ENCODE assay signal across 29 cellular contexts in genomic region chr7:136140469-136140868, GRCh38.
"Had no signal": no experiment of that assay in that cellular context is flagged by ENCODE, and none has a peak within 500 bp of the region (broad histone marks: within the 10 kb centered on the region; RNA-seq: fewer than 3 reads in every experiment).

No MANE protein-coding gene starts in this region.

- DNase-seq: stimulated activated CD4-positive, alpha-beta T cell treated with anti-CD3 and anti-CD28 coated beads, Interleukin-2, amount 100 ng/mL, for 48 hours; stimulated activated CD4-positive, alpha-beta T cell treated with anti-CD3 and anti-CD28 coated beads, Interleukin-4, amount 100 ng/mL, for 1 hour; stimulated activated CD4-positive, alpha-beta T cell treated with anti-CD3 and anti-CD28 coated beads, Interleukin-4, amount 100 ng/mL, for 24 hours; stimulated activated CD4-positive, alpha-beta T cell treated with anti-CD3 and anti-CD28 coated beads, Interleukin-4, amount 100 ng/mL, for 4 hours; stimulated activated CD8-positive, alpha-beta memory T cell treated with anti-CD3 and anti-CD28 coated beads, Interleukin-4, amount 100 ng/mL, for 48 hours; stimulated activated naive B cell treated with anti-CD40 and anti-IgM and Interleukin-4, amounts not matched to agents 10 μg/mL and 1 μg/mL and 100 μg/mL, for 72 hours; stimulated activated naive CD4-positive, alpha-beta T cell; stimulated activated naive CD4-positive, alpha-beta T cell treated with Interleukin-2 at 50 U/mL for 16 hours; stimulated activated naive CD8-positive, alpha-beta T cell treated with anti-CD3 and anti-CD28 coated beads, Interleukin-15, amount 100 ng/mL, for 72 hours; stimulated activated naive CD8-positive, alpha-beta T cell treated with anti-CD3 and anti-CD28 coated beads, Interleukin-15, Interleukin-2, amounts not matched to agents 100 U/mL and 50 U/mL, for 24 hours; stomach; substantia nigra; testis; thyroid gland; tibial artery; transverse colon; trophoblast cell; upper lobe of left lung; upper lobe of right lung; uterus had no signal

- H3K9me3 ChIP-seq: stomach, suprapubic skin, testis, thoracic aorta, thyroid gland, tibial artery, tibial nerve, transverse colon, upper lobe of left lung, upper lobe of right lung, uterus, vagina had no signal

- FAIRE-seq: urothelium cell line had no signal

- H3K36me3 ChIP-seq: stomach, suprapubic skin, thoracic aorta, thyroid gland, tibial artery, tibial nerve, transverse colon, upper lobe of left lung, upper lobe of right lung, uterus, vagina had no signal

- H3K27me3 ChIP-seq: stomach, suprapubic skin, testis, thyroid gland, tibial artery, transverse colon, upper lobe of left lung, upper lobe of right lung, uterus, vagina had no signal

- H3K9me3 Mint-ChIP-seq: stimulated activated effector memory CD8-positive, alpha-beta T cell treated with anti-CD3 and anti-CD28 coated beads, Interleukin-12 subunit alpha, Interleukin-12 subunit beta, amount 100 ng/mL, for 72 hours; stimulated activated memory B cell treated with anti-CD40 and anti-IgM and Interleukin-4, amounts not matched to agents 10 μg/mL and 1 μg/mL and 100 μg/mL, for 72 hours; stimulated activated naive B cell treated with anti-CD40 and anti-IgM and Interleukin-4, amounts not matched to agents 10 μg/mL and 1 μg/mL and 100 μg/mL, for 72 hours; stimulated activated naive CD8-positive, alpha-beta T cell treated with anti-CD3 and anti-CD28 coated beads, Interleukin-15, amount 100 ng/mL, for 72 hours; stimulated activated naive CD8-positive, alpha-beta T cell treated with anti-CD3 and anti-CD28 coated beads, Interleukin-15, Interleukin-2, amounts not matched to agents 100 ng/mL and 50 ng/mL, for 24 hours; type B pancreatic cell had no signal

- H3K27ac Mint-ChIP-seq: stimulated activated effector memory CD8-positive, alpha-beta T cell treated with anti-CD3 and anti-CD28 coated beads, Interleukin-12 subunit alpha, Interleukin-12 subunit beta, amount 100 ng/mL, for 72 hours; stimulated activated memory B cell treated with anti-CD40 and anti-IgM and Interleukin-4, amounts not matched to agents 10 μg/mL and 1 μg/mL and 100 μg/mL, for 72 hours; stimulated activated naive B cell treated with anti-CD40 and anti-IgM and Interleukin-4, amounts not matched to agents 10 μg/mL and 1 μg/mL and 100 μg/mL, for 72 hours; stimulated activated naive CD8-positive, alpha-beta T cell treated with anti-CD3 and anti-CD28 coated beads, Interleukin-15, amount 100 ng/mL, for 72 hours; stimulated activated naive CD8-positive, alpha-beta T cell treated with anti-CD3 and anti-CD28 coated beads, Interleukin-15, Interleukin-2, amounts not matched to agents 100 ng/mL and 50 ng/mL, for 24 hours; type B pancreatic cell had no signal

- H3K27ac ChIP-seq: stomach, suprapubic skin, testis, thoracic aorta, thyroid gland, tibial artery, tibial nerve, upper lobe of left lung, upper lobe of right lung, uterus, vagina had no signal

- H3K4me3 Mint-ChIP-seq: stimulated activated effector memory CD8-positive, alpha-beta T cell treated with anti-CD3 and anti-CD28 coated beads, Interleukin-12 subunit alpha, Interleukin-12 subunit beta, amount 100 ng/mL, for 72 hours; stimulated activated memory B cell treated with anti-CD40 and anti-IgM and Interleukin-4, amounts not matched to agents 10 μg/mL and 1 μg/mL and 100 μg/mL, for 72 hours; stimulated activated naive B cell treated with anti-CD40 and anti-IgM and Interleukin-4, amounts not matched to agents 10 μg/mL and 1 μg/mL and 100 μg/mL, for 72 hours; stimulated activated naive CD8-positive, alpha-beta T cell treated with anti-CD3 and anti-CD28 coated beads, Interleukin-15, amount 100 ng/mL, for 72 hours; stimulated activated naive CD8-positive, alpha-beta T cell treated with anti-CD3 and anti-CD28 coated beads, Interleukin-15, Interleukin-2, amounts not matched to agents 100 ng/mL and 50 ng/mL, for 24 hours; type B pancreatic cell had no signal

- H3K4me3 ChIP-seq: stomach, suprapubic skin, testis, thoracic aorta, thyroid gland, tibial artery, tibial nerve, transverse colon, upper lobe of left lung, upper lobe of right lung, uterus, vagina had no signal

- H3K4me1 Mint-ChIP-seq: stimulated activated effector memory CD8-positive, alpha-beta T cell treated with anti-CD3 and anti-CD28 coated beads, Interleukin-12 subunit alpha, Interleukin-12 subunit beta, amount 100 ng/mL, for 72 hours; stimulated activated memory B cell treated with anti-CD40 and anti-IgM and Interleukin-4, amounts not matched to agents 10 μg/mL and 1 μg/mL and 100 μg/mL, for 72 hours; stimulated activated naive B cell treated with anti-CD40 and anti-IgM and Interleukin-4, amounts not matched to agents 10 μg/mL and 1 μg/mL and 100 μg/mL, for 72 hours; stimulated activated naive CD8-positive, alpha-beta T cell treated with anti-CD3 and anti-CD28 coated beads, Interleukin-15, amount 100 ng/mL, for 72 hours had no signal

- ATAC-seq: stimulated activated effector memory CD8-positive, alpha-beta T cell treated with anti-CD3 and anti-CD28 coated beads, Interleukin-12 subunit alpha, Interleukin-12 subunit beta, amount 100 ng/mL, for 72 hours; stimulated activated memory B cell treated with anti-CD40 and anti-IgM and Interleukin-4, amounts not matched to agents 10 μg/mL and 1 μg/mL and 100 μg/mL, for 72 hours; stimulated activated naive B cell treated with anti-CD40 and anti-IgM and Interleukin-4, amounts not matched to agents 10 μg/mL and 1 μg/mL and 100 μg/mL, for 72 hours; stimulated activated naive CD8-positive, alpha-beta T cell treated with anti-CD3 and anti-CD28 coated beads, Interleukin-15, amount 100 ng/mL, for 72 hours; stimulated activated naive CD8-positive, alpha-beta T cell treated with anti-CD3 and anti-CD28 coated beads, Interleukin-15, Interleukin-2, amounts not matched to agents 100 U/mL and 50 U/mL, for 24 hours; upper lobe of right lung had no signal

- H3K4me1 ChIP-seq: suprapubic skin, testis, tibial artery, tibial nerve, transverse colon, upper lobe of left lung, upper lobe of right lung, uterus, vagina had no signal

- H3K36me3 Mint-ChIP-seq: stimulated activated effector memory CD8-positive, alpha-beta T cell treated with anti-CD3 and anti-CD28 coated beads, Interleukin-12 subunit alpha, Interleukin-12 subunit beta, amount 100 ng/mL, for 72 hours; stimulated activated memory B cell treated with anti-CD40 and anti-IgM and Interleukin-4, amounts not matched to agents 10 μg/mL and 1 μg/mL and 100 μg/mL, for 72 hours; stimulated activated naive B cell treated with anti-CD40 and anti-IgM and Interleukin-4, amounts not matched to agents 10 μg/mL and 1 μg/mL and 100 μg/mL, for 72 hours; type B pancreatic cell had no signal

- H3K27me3 Mint-ChIP-seq: stimulated activated memory B cell treated with anti-CD40 and anti-IgM and Interleukin-4, amounts not matched to agents 10 μg/mL and 1 μg/mL and 100 μg/mL, for 72 hours; stimulated activated naive B cell treated with anti-CD40 and anti-IgM and Interleukin-4, amounts not matched to agents 10 μg/mL and 1 μg/mL and 100 μg/mL, for 72 hours; stimulated activated naive CD8-positive, alpha-beta T cell treated with anti-CD3 and anti-CD28 coated beads, Interleukin-15, amount 100 ng/mL, for 72 hours; stimulated activated naive CD8-positive, alpha-beta T cell treated with anti-CD3 and anti-CD28 coated beads, Interleukin-15, Interleukin-2, amounts not matched to agents 100 ng/mL and 50 ng/mL, for 24 hours had no signal
